In genomic region chr7:1569833-1570632, GRCh38 we compare ENCODE assay signal across 8 cellular contexts. TPM values are rescaled to one million over a fixed set of nuclear protein-coding genes. Genes with fewer than 3 reads are reported as not detected.
DNase-seq lines count a peak whose midpoint lies in the region; TF ChIP-seq lines count a peak whose summit lies in the region.

Gene PSMG3, minus strand, starts transcription at chr7:1570032. Its CDS starts 693 bp downstream, at chr7:1569339.

- H3F3A ChIP-seq in neural progenitor cell (ENCODE audit: low read depth), result peaks cover 13% of the 10 kb centered on the region

- no peaks in the 10 kb centered on the region for H4K20me1 ChIP-seq in neural progenitor cell (ENCODE audit: low read depth)

- H3K9ac ChIP-seq in neural progenitor cell (peak within 1 kb of the TSS; percentile 54), stomach smooth muscle (ENCODE audit: low read length in 2 of 2) (peak within 1 kb of the TSS; percentile 89 to 93)

- H3K9me3 Mint-ChIP-seq in neural progenitor cell, result no peaks in the 10 kb centered on the region

- H3K79me2 ChIP-seq in neural progenitor cell (ENCODE audit: low read depth), result peaks cover 21% of the 10 kb centered on the region

- H3K27ac Mint-ChIP-seq in neural progenitor cell, result peak within 1 kb of the TSS; percentile 83

- H2AFZ ChIP-seq in neural progenitor cell (replicated peaks), result peak within 1 kb of the TSS; percentile 85

- peaks cover 32% of the 10 kb centered on the region for H3K4me1 Mint-ChIP-seq in neural progenitor cell

- H3K27me3 Mint-ChIP-seq in neural progenitor cell (ENCODE audit: insufficient read depth, low read depth), result peaks cover 2% of the 10 kb centered on the region

- H3K27ac ChIP-seq in neural progenitor cell, result no peak within 1 kb of the TSS
- peak within 1 kb of the TSS; percentile 88 for H3K27ac ChIP-seq in stomach smooth muscle (ENCODE audit: low read length)

- no peaks in the 10 kb centered on the region for H3K36me3 Mint-ChIP-seq in neural progenitor cell

- peaks cover 3% of the 10 kb centered on the region for H3K4me1 ChIP-seq in neural progenitor cell
- peaks cover 22% of the 10 kb centered on the region for H3K4me1 ChIP-seq in stomach smooth muscle (ENCODE audit: control insufficient read depth, insufficient read depth, low read length)

- peak within 1 kb of the TSS; percentile 82 for H3K4me2 ChIP-seq in neural progenitor cell

- no peaks in the 10 kb centered on the region for H3K36me3 ChIP-seq in neural progenitor cell
- peaks cover 7 to 9% of the 10 kb centered on the region in 2 donors for H3K36me3 ChIP-seq in stomach smooth muscle (ENCODE audit: control insufficient read depth in 2 of 2, insufficient read depth in 2 of 2, low read length in 2 of 2)

- H3K9me3 ChIP-seq in neural progenitor cell (ENCODE audit: low read depth) (no peaks in the 10 kb centered on the region), stomach smooth muscle (ENCODE audit: control insufficient read depth in 2 of 2, low read length in 2 of 2) (no peaks in the 10 kb centered on the region)

- H3K4me3 Mint-ChIP-seq in neural progenitor cell, result peak within 1 kb of the TSS; percentile 91

- peak; percentile 97 for DNase-seq in ELR (ENCODE audit: low read depth)
- peak; percentile 71 for DNase-seq in GOT3 (lab: John Stamatoyannopoulos, UW)
- peak; percentile 91 for DNase-seq in SHP77 treated with DMSO at 0.1 percent for 48 hours (lab: John Stamatoyannopoulos, UW)
- peak; percentile 95 for DNase-seq in activated effector memory CD4-positive, alpha-beta T cell treated with anti-CD3 and anti-CD28 coated beads, Interleukin-2, amount 50 U/mL, for 16 hours
- peak; percentile 90 for DNase-seq in fibroblast of villous mesenchyme (ENCODE audit: low read depth)
- DNase-seq in neural progenitor cell (ENCODE audit: low spot score), result peak; percentile 91

- H3K27me3 ChIP-seq in neural progenitor cell (no peaks in the 10 kb centered on the region), stomach smooth muscle (ENCODE audit: control insufficient read depth in 1 of 2, insufficient read depth in 2 of 2, low read length in 2 of 2) (no peaks in the 10 kb centered on the region)

- TF ChIP-seq CTCF in LNCAP (IDR thresholded peaks at IDR 0.05), result 0 out of 2 replicates have a peak, but pooled peaks have one; percentile 16
- peak; percentile 14 for TF ChIP-seq CTCF in fibroblast of villous mesenchyme (IDR thresholded peaks at IDR 0.05; ENCODE audit: insufficient read depth, low read depth, low read length)
- peak; percentile 40 for TF ChIP-seq CTCF in neural progenitor cell (IDR thresholded peaks at IDR 0.05)

- peak within 1 kb of the TSS; percentile 94 for H3K4me3 ChIP-seq in fibroblast of villous mesenchyme (ENCODE audit: low read depth, low read length)
- H3K4me3 ChIP-seq in neural progenitor cell, result peak within 1 kb of the TSS; percentile 60
- H3K4me3 ChIP-seq in stomach smooth muscle (ENCODE audit: low read length in 2 of 2), result peak within 1 kb of the TSS; percentile 83 to 95

RNA-seq across cellular contexts. Expression of gene PSMG3, which starts in this region (rescaled TPM):
- 24.6 and 30.9 TPM in 2 replicates for total RNA-seq in fibroblast of villous mesenchyme
- 31.1 and 50.3 TPM in 2 replicates for total RNA-seq in neural progenitor cell (ENCODE audit: low replicate concordance)
